In genomic region chr3:26621891-26622633, GRCh38 we compare ENCODE assay signal across 15 cellular contexts. TPM values are rescaled to one million over a fixed set of nuclear protein-coding genes. Genes with fewer than 3 reads are reported as not detected.
DNase-seq lines count a peak whose midpoint lies in the region; ATAC-seq, FAIRE-seq and TF ChIP-seq lines count a peak whose summit lies in the region.
"Had no signal": no experiment of that assay in that cellular context is flagged by ENCODE, and none has a peak within 500 bp of the region (broad histone marks: within the 10 kb centered on the region; RNA-seq: fewer than 3 reads in every experiment).

No MANE protein-coding gene starts in this region.

- no peaks in the 10 kb centered on the region for H3K9me3 ChIP-seq in HUES6 (ENCODE audit: control insufficient read depth, insufficient read depth, low read depth, low read length)
- H3K9me3 ChIP-seq in H1 (ENCODE audit: insufficient read depth in 2 of 2, low read depth in 1 of 2, low read length in 1 of 2) = no peaks in the 10 kb centered on the region
- H3K9me3 ChIP-seq in stomach = no peaks in the 10 kb centered on the region
- H3K9me3 ChIP-seq in vagina = no peaks in the 10 kb centered on the region

- TF ChIP-seq RAD21 in H1 (IDR thresholded peaks at IDR 0.05 in 1 of 2, conservative IDR thresholded peaks at IDR 0.05 in 1 of 2; ENCODE audit: low read depth in 2 of 2, low read length in 2 of 2) = no peak

- H2AFZ ChIP-seq in H1 (ENCODE audit: low read length) = peak overlapping the region; percentile 75

- no peak overlapping the region for H3K27ac Mint-ChIP-seq in mesothelial cell of epicardium
- no peak overlapping the region for H3K27ac Mint-ChIP-seq in activated CD4-positive, alpha-beta memory T cell treated with anti-CD3 and anti-CD28 coated beads, Interleukin-2, amount 10 ng/mL, durations not matched to agents 7 days and 5 days
- H3K27ac Mint-ChIP-seq in T-helper 2 cell treated with Interferon-gamma antibody and Interleukin-4, amounts not matched to agents 5 μg/mL and 100 μg/mL, for 36 hours = no peak overlapping the region
- H3K27ac Mint-ChIP-seq: activated naive CD8-positive, alpha-beta T cell treated with anti-CD3 and anti-CD28 coated beads, Interleukin-2, amount 50 U/mL, for 24 hours had no signal

- no peaks in the 10 kb centered on the region for H3K36me3 Mint-ChIP-seq in mesothelial cell of epicardium
- H3K36me3 Mint-ChIP-seq in activated CD4-positive, alpha-beta memory T cell treated with anti-CD3 and anti-CD28 coated beads, Interleukin-2, amount 10 ng/mL, durations not matched to agents 7 days and 5 days (ENCODE audit: low read depth) = no peaks in the 10 kb centered on the region
- no peaks in the 10 kb centered on the region for H3K36me3 Mint-ChIP-seq in T-helper 2 cell treated with Interferon-gamma antibody and Interleukin-4, amounts not matched to agents 5 μg/mL and 100 μg/mL, for 36 hours (ENCODE audit: low read depth)

- no peak overlapping the region for H2BK5ac ChIP-seq in H1 (ENCODE audit: low read depth, low read length)

- intact Hi-C loops in stomach (cut with DNase I; ENCODE audit: low total_unique reads) (no loop called here), vagina (cut with DNase I) (no loop called here)

- TF ChIP-seq CTCF in H1 (IDR thresholded peaks at IDR 0.05; ENCODE audit: control extremely low read depth in 1 of 3, insufficient read depth in 1 of 3, low read depth in 1 of 3, low read length in 3 of 3) = no peak
- TF ChIP-seq CTCF in mesothelial cell of epicardium (IDR thresholded peaks at IDR 0.05; ENCODE audit: unreplicated experiment) = no peak
- TF ChIP-seq CTCF in stomach (IDR thresholded peaks at IDR 0.05) = no peak
- no peak for TF ChIP-seq CTCF in vagina (IDR thresholded peaks at IDR 0.05)

- H3K14ac ChIP-seq in H1 (ENCODE audit: insufficient read length) = no peak overlapping the region

- no peak overlapping the region for H4K8ac ChIP-seq in H1 (ENCODE audit: extremely low read depth, insufficient read depth, low read length)

- H3K4ac ChIP-seq in H1 (replicated peaks; ENCODE audit: insufficient read length, low read depth, low read length) = no peak overlapping the region

- H3K79me2 ChIP-seq in H1 (ENCODE audit: control insufficient read depth in 1 of 2, insufficient read depth in 2 of 2, low read length in 2 of 2) = no peaks in the 10 kb centered on the region

- 9% methylated on average over 27 of the region's 27 CpGs; no CpG with 5 or more reads in 1 of the 2 experiments for WGBS in H1 (ENCODE audit: extremely low coverage in 1 of 2, insufficient coverage in 1 of 2, insufficient read length in 1 of 2, insufficient replicate concordance in 2 of 2, low coverage in 1 of 2, low lambda C conversion rate in 2 of 2, missing lambda C conversion rate in 1 of 2), 2 experiments
- 9 to 14% (median 13%) methylated on average over 27 of the region's 27 CpGs for WGBS in stomach, 5 donors

- no peak overlapping the region for H2BK120ac ChIP-seq in H1 (replicated peaks; ENCODE audit: low read depth, low read length)

- no peak overlapping the region for H2BK15ac ChIP-seq in H1 (ENCODE audit: low read length)

- no peaks in the 10 kb centered on the region for H3K9me3 Mint-ChIP-seq in mesothelial cell of epicardium
- H3K9me3 Mint-ChIP-seq in activated CD4-positive, alpha-beta memory T cell treated with anti-CD3 and anti-CD28 coated beads, Interleukin-2, amount 10 ng/mL, durations not matched to agents 7 days and 5 days = no peaks in the 10 kb centered on the region
- H3K9me3 Mint-ChIP-seq in T-helper 2 cell treated with Interferon-gamma antibody and Interleukin-4, amounts not matched to agents 5 μg/mL and 100 μg/mL, for 36 hours = no peaks in the 10 kb centered on the region
- H3K9me3 Mint-ChIP-seq: activated naive CD8-positive, alpha-beta T cell treated with anti-CD3 and anti-CD28 coated beads, Interleukin-2, amount 50 U/mL, for 24 hours had no signal

- H3K27me3 ChIP-seq in HUES6 (ENCODE audit: control insufficient read depth, insufficient read depth, low read length) (peaks cover 86% of the 10 kb centered on the region), H1 (replicated peaks in 1 of 4; ENCODE audit: control insufficient read depth in 3 of 4, extremely low read depth in 1 of 4, insufficient read depth in 3 of 4, low read length in 3 of 4) (peaks cover 31 to 68% (median 52%) of the 10 kb centered on the region in 4 experiments), stomach (peaks cover 6 to 59% (median 37%) of the 10 kb centered on the region in 3 donors), vagina (no peaks in the 10 kb centered on the region)

- no peak overlapping the region for H4K91ac ChIP-seq in H1 (replicated peaks; ENCODE audit: insufficient read length, low read length)

- TF ChIP-seq EP300 in H1 (IDR thresholded peaks at IDR 0.05; ENCODE audit: borderline replicate concordance in 1 of 2, low read depth in 2 of 2, low read length in 2 of 2) = no peak
- TF ChIP-seq EP300 in stomach (IDR thresholded peaks at IDR 0.05) = no peak

- peaks cover 88% of the 10 kb centered on the region for H3K27me3 Mint-ChIP-seq in mesothelial cell of epicardium (ENCODE audit: low read depth)
- H3K27me3 Mint-ChIP-seq in activated CD4-positive, alpha-beta memory T cell treated with anti-CD3 and anti-CD28 coated beads, Interleukin-2, amount 10 ng/mL, durations not matched to agents 7 days and 5 days = peaks cover 31% of the 10 kb centered on the region
- H3K27me3 Mint-ChIP-seq in T-helper 2 cell treated with Interferon-gamma antibody and Interleukin-4, amounts not matched to agents 5 μg/mL and 100 μg/mL, for 36 hours (ENCODE audit: low read depth) = peaks cover 33% of the 10 kb centered on the region

- peak overlapping the region; percentile 94 to 100 for H3K4me2 ChIP-seq in H1 (ENCODE audit: insufficient read depth in 1 of 2, low read depth in 2 of 2, low read length in 2 of 2)

- H3K4me1 ChIP-seq in HUES6 (ENCODE audit: control insufficient read depth, insufficient read depth, low read length) (peaks cover 11% of the 10 kb centered on the region), H1 (replicated peaks in 1 of 4; ENCODE audit: control insufficient read depth in 3 of 4, insufficient read depth in 4 of 4, low read length in 3 of 4) (peaks cover 0 to 24% (median 9%) of the 10 kb centered on the region in 4 experiments; a peak in 6 of 7 replicates), stomach (peaks cover 9 to 32% (median 22%) of the 10 kb centered on the region in 4 donors), vagina (peaks cover 8% of the 10 kb centered on the region)

- no peak overlapping the region for H3K9ac ChIP-seq in HUES6 (ENCODE audit: low read length)
- H3K9ac ChIP-seq in H1 (replicated peaks in 1 of 4; ENCODE audit: extremely low read depth in 1 of 4, low read depth in 3 of 4, low read length in 3 of 4) = peak overlapping the region in 1 of 4 experiments; percentile 35; a peak in 1 of 7 replicates

- H3K23me2 ChIP-seq in H1 (ENCODE audit: low read depth, low read length) = peaks cover 33% of the 10 kb centered on the region

- no peaks in the 10 kb centered on the region for H3K79me1 ChIP-seq in H1 (ENCODE audit: low read depth, low read length)

- H4K5ac ChIP-seq in H1 (ENCODE audit: insufficient read length, low read depth, low read length) = no peak overlapping the region

- H3K23ac ChIP-seq in H1 (ENCODE audit: insufficient read length) = no peak overlapping the region

- no peak overlapping the region for H2BK20ac ChIP-seq in H1 (ENCODE audit: low read length)

- no peak overlapping the region for H3K56ac ChIP-seq in H1 (replicated peaks; ENCODE audit: insufficient read length, low read depth, low read length)

- H2BK12ac ChIP-seq in H1 (ENCODE audit: low read depth, low read length) = no peak overlapping the region

- H3K27ac ChIP-seq in HUES6 (ENCODE audit: low read depth, low read length) (no peak overlapping the region), H1 (ENCODE audit: low read depth, low read length) (no peak overlapping the region), stomach (peak overlapping the region in 1 of 5 donors; percentile 47), vagina (no peak overlapping the region)

- H3K4me3 Mint-ChIP-seq in mesothelial cell of epicardium = peak overlapping the region; percentile 72
- no peak overlapping the region for H3K4me3 Mint-ChIP-seq in activated CD4-positive, alpha-beta memory T cell treated with anti-CD3 and anti-CD28 coated beads, Interleukin-2, amount 10 ng/mL, durations not matched to agents 7 days and 5 days
- no peak overlapping the region for H3K4me3 Mint-ChIP-seq in T-helper 2 cell treated with Interferon-gamma antibody and Interleukin-4, amounts not matched to agents 5 μg/mL and 100 μg/mL, for 36 hours
- H3K4me3 Mint-ChIP-seq: activated naive CD8-positive, alpha-beta T cell treated with anti-CD3 and anti-CD28 coated beads, Interleukin-2, amount 50 U/mL, for 24 hours had no signal

- no peak overlapping the region; the same call in 1 of the 2 replicates for H3K18ac ChIP-seq in H1 (ENCODE audit: extremely low read depth, low read length)

- peaks cover 30% of the 10 kb centered on the region for H3K4me1 Mint-ChIP-seq in mesothelial cell of epicardium
- H3K4me1 Mint-ChIP-seq in activated CD4-positive, alpha-beta memory T cell treated with anti-CD3 and anti-CD28 coated beads, Interleukin-2, amount 10 ng/mL, durations not matched to agents 7 days and 5 days = peaks cover 1% of the 10 kb centered on the region
- H3K4me1 Mint-ChIP-seq in T-helper 2 cell treated with Interferon-gamma antibody and Interleukin-4, amounts not matched to agents 5 μg/mL and 100 μg/mL, for 36 hours (ENCODE audit: low read depth) = no peaks in the 10 kb centered on the region
- H3K4me1 Mint-ChIP-seq: activated naive CD8-positive, alpha-beta T cell treated with anti-CD3 and anti-CD28 coated beads, Interleukin-2, amount 50 U/mL, for 24 hours had no signal

- no peak for DNase-seq in H1 (ENCODE audit: low read depth in 1 of 2, low spot score in 2 of 2)
- no peak for DNase-seq in mesothelial cell of epicardium (ENCODE audit: low spot score in 2 of 2, unreplicated experiment in 2 of 2)
- DNase-seq in stomach = no peak
- no peak for DNase-seq in activated CD4-positive, alpha-beta memory T cell treated with anti-CD3 and anti-CD28 coated beads, Interleukin-2, amount 10 ng/mL, durations not matched to agents 7 days and 5 days
- DNase-seq in vagina (ENCODE audit: extremely low spot score in 2 of 2) = no peak
- no peak for DNase-seq in T-helper 2 cell treated with Interferon-gamma antibody and Interleukin-4, amounts not matched to agents 5 μg/mL and 100 μg/mL, for 36 hours (ENCODE audit: low spot score)
- DNase-seq: activated naive CD8-positive, alpha-beta T cell treated with anti-CD3 and anti-CD28 coated beads, Interleukin-2, amount 50 U/mL, for 24 hours; NCI-H1417 treated with DMSO at 0.1 percent for 48 hours had no signal

- POLR2A ChIA-PET in H1 (lab: Charles Lee; ENCODE audit: partially characterized antibody) = interaction anchor here (1.0 kb wide), 1 partner anchor 12 kb away, joined by 4 read pairs; no protein-coding TSS in a partner anchor
- POLR2A ChIA-PET in activated CD4-positive, alpha-beta memory T cell treated with anti-CD3 and anti-CD28 coated beads, Interleukin-2, amount 10 ng/mL, durations not matched to agents 7 days and 5 days (lab: Charles Lee) = no interaction called here

- no peak for ATAC-seq in GM19397 (IDR thresholded peaks at IDR 0.05; ENCODE audit: unreplicated experiment)

- no peaks in the 10 kb centered on the region for H3K36me3 ChIP-seq in HUES6 (ENCODE audit: control insufficient read depth, insufficient read depth, low read length)
- no peaks in the 10 kb centered on the region for H3K36me3 ChIP-seq in H1 (ENCODE audit: control insufficient read depth in 2 of 4, insufficient read depth in 4 of 4, low read length in 3 of 4)
- H3K36me3 ChIP-seq in stomach = no peaks in the 10 kb centered on the region
- H3K36me3 ChIP-seq in vagina = no peaks in the 10 kb centered on the region

- CTCF ChIA-PET in H1 (lab: Charles Lee; ENCODE audit: partially characterized antibody) = interaction anchor here (0.8 to 1.3 kb wide), 2 partner anchors 91 to 655 kb away, joined by 3 to 6 read pairs; no protein-coding TSS in a partner anchor
- CTCF ChIA-PET in activated CD4-positive, alpha-beta memory T cell treated with anti-CD3 and anti-CD28 coated beads, Interleukin-2, amount 10 ng/mL, durations not matched to agents 7 days and 5 days (lab: Charles Lee) = no interaction called here

- H3K4me3 ChIP-seq in HUES6 (ENCODE audit: low read depth, low read length) (peak overlapping the region; percentile 63), H1 (ENCODE audit: extremely low read depth in 1 of 4, insufficient read depth in 2 of 4, low read depth in 3 of 4, low read length in 4 of 4) (peak overlapping the region; percentile 63 to 68 (median 66)), stomach (peak overlapping the region; percentile 42 to 52 (median 46)), vagina (peak overlapping the region in 1 of 2 donors; percentile 38)

- TF ChIP-seq POLR2A in H1 (IDR thresholded peaks at IDR 0.05; ENCODE audit: control extremely low read depth in 1 of 2, low read depth in 2 of 2, low read length in 2 of 2) (no peak), stomach (IDR thresholded peaks at IDR 0.05) (no peak), vagina (IDR thresholded peaks at IDR 0.05) (no peak)

- H4K20me1 ChIP-seq in H1 (replicated peaks in 1 of 2; ENCODE audit: control insufficient read depth in 1 of 2, insufficient read depth in 2 of 2, low read length in 2 of 2) = no peaks in the 10 kb centered on the region

- no peak for FAIRE-seq in H1 (lab: Jason Lieb, UNC)
- FAIRE-seq: D721Med, endothelial cell of umbilical vein, keratinocyte had no signal

- H2AK5ac ChIP-seq in H1 (ENCODE audit: low read depth, low read length) = no peak overlapping the region

RNA-seq across cellular contexts. Expression of gene LRRC3B, which starts 0.5 kb away (rescaled TPM):
- 2.3 and 3.1 TPM in 2 replicates for total RNA-seq in H1 (2021; fragmentation: NEBNext Ultra II Directional; extraction: Animal tissue kit (Norgen Biotek cat#: 25700))
- 1.4 and 1.6 TPM in 2 replicates for polyA plus RNA-seq in H1 (2011; rRNA removed)
- polyA plus RNA-seq in H1 (2011; cell fraction: cytosol; rRNA removed) = 2.0 TPM
- 2.6 TPM for polyA plus RNA-seq in H1 (2011; cell fraction: nucleus; rRNA removed)
- polyA plus RNA-seq in H1 (2012, experiment 1 of 2) = 1.2 to 1.9 TPM (median 1.3 TPM) in 4 replicates
- polyA plus RNA-seq in H1 (2012, experiment 2 of 2) = 0.88 TPM
- polyA plus RNA-seq in H1 (2013, experiment 1 of 2) = 2.0 TPM
- 2.0 TPM for polyA plus RNA-seq in H1 (2013, experiment 2 of 2)
- polyA minus RNA-seq in H1 (2011; rRNA and poly(A)+ RNA removed) = 2.5 and 3.5 TPM in 2 replicates
- polyA minus RNA-seq in H1 (2011; cell fraction: cytosol; rRNA and poly(A)+ RNA removed) = 1.3 TPM
- 8.9 TPM for polyA minus RNA-seq in H1 (2011; cell fraction: nucleus; rRNA and poly(A)+ RNA removed)
- total RNA-seq in mesothelial cell of epicardium = 0.11 to 0.34 TPM (median 0.23 TPM) in 3 replicates
- total RNA-seq in stomach = 1 to 10 TPM in 2 of 5 donors, not detected in 3; 1.2 to 2.9 TPM
- 1 to 10 TPM in 1 of 3 donors, under 1 TPM in 2; 0.20 to 1.5 (median 0.44) TPM for polyA plus RNA-seq in stomach
- total RNA-seq in activated CD4-positive, alpha-beta memory T cell treated with anti-CD3 and anti-CD28 coated beads, Interleukin-2, amount 10 ng/mL, durations not matched to agents 7 days and 5 days = not detected
- 0.74 TPM for total RNA-seq in vagina
- total RNA-seq: endothelial cell of umbilical vein; renal cortical epithelial cell; T-helper 2 cell treated with Interferon-gamma antibody and Interleukin-4, amounts not matched to agents 100 ng/mL and 5 ng/mL, for 36 hours had no signal
- polyA plus RNA-seq: endothelial cell of umbilical vein, keratinocyte had no signal
